ENCODE assay signal across 29 cellular contexts in genomic region chr1:41528726-41529605, GRCh38. TPM values are rescaled to one million over a fixed set of nuclear protein-coding genes. Genes with fewer than 3 reads are reported as not detected.
A peak's percentile ranks its signal among the peaks of the same experiment; 100 is the strongest.
DNase-seq lines count a peak whose midpoint lies in the region; ATAC-seq and TF ChIP-seq lines count a peak whose summit lies in the region.
"Had no signal": no experiment of that assay in that cellular context is flagged by ENCODE, and none has a peak within 500 bp of the region (broad histone marks: within the 10 kb centered on the region; RNA-seq: fewer than 3 reads in every experiment).

No MANE protein-coding gene starts in this region.

- H3K4me3 ChIP-seq in left ventricle myocardium inferior, result no peak overlapping the region
- no peak overlapping the region for H3K4me3 ChIP-seq in right atrium auricular region
- peak overlapping the region in 1 of 2 donors; percentile 5 for H3K4me3 ChIP-seq in neuronal stem cell (ENCODE audit: low read length in 2 of 2)
- H3K4me3 ChIP-seq in CD4-positive, alpha-beta memory T cell (ENCODE audit: low read length in 2 of 2), result no peak overlapping the region
- H3K4me3 ChIP-seq: ascending aorta; BLaER1 treated with 17β-estradiol and CSF1 and Interleukin-3, amounts not matched to agents 10 nM and 100 nM; cardiac muscle cell; heart left ventricle; psoas muscle had no signal

- H3K23ac ChIP-seq in neuronal stem cell (ENCODE audit: low read depth, low read length, poor library complexity), result peak overlapping the region; percentile 43

- H2BK120ac ChIP-seq in neuronal stem cell (ENCODE audit: low read depth, low read length), result no peak overlapping the region

- no peak overlapping the region for H3K14ac ChIP-seq in neuronal stem cell (ENCODE audit: low read length)

- H3K18ac ChIP-seq in neuronal stem cell (ENCODE audit: low read length), result no peak overlapping the region

- H3K27me3 Mint-ChIP-seq in effector memory CD8-positive, alpha-beta T cell, result no peaks in the 10 kb centered on the region
- H3K27me3 Mint-ChIP-seq in CD4-positive, alpha-beta memory T cell, result no peaks in the 10 kb centered on the region
- H3K27me3 Mint-ChIP-seq: activated CD4-positive, alpha-beta memory T cell treated with anti-CD3 and anti-CD28 coated beads, Interleukin-2, amount 10 ng/mL, durations not matched to agents 7 days and 5 days had no signal

- H3K27ac ChIP-seq in left ventricle myocardium inferior (replicated peaks) (no peak overlapping the region), right atrium auricular region (no peak overlapping the region), neuronal stem cell (replicated peaks; ENCODE audit: low read length) (no peak overlapping the region)
- no peak overlapping the region for H3K27ac ChIP-seq in CD4-positive, alpha-beta memory T cell (ENCODE audit: low read depth, low read length)
- H3K27ac ChIP-seq: ascending aorta; BLaER1 treated with 17β-estradiol and CSF1 and Interleukin-3, amounts not matched to agents 10 nM and 100 nM; cardiac muscle cell; foreskin keratinocyte; heart left ventricle; psoas muscle had no signal

- H3K36me3 ChIP-seq in left ventricle myocardium inferior (no peaks in the 10 kb centered on the region), right atrium auricular region (no peaks in the 10 kb centered on the region), neuronal stem cell (replicated peaks in 1 of 2; ENCODE audit: control insufficient read depth in 2 of 2, insufficient read depth in 2 of 2, low read length in 2 of 2) (no peaks in the 10 kb centered on the region)
- H3K36me3 ChIP-seq in CD4-positive, alpha-beta memory T cell (ENCODE audit: insufficient read depth, low read length), result no peaks in the 10 kb centered on the region
- H3K36me3 ChIP-seq: ascending aorta, cardiac muscle cell had no signal

- H3K4ac ChIP-seq in neuronal stem cell (ENCODE audit: low read length), result no peak overlapping the region

- 67% methylated on average over 6 of the region's 7 CpGs; no CpG with 5 or more reads in 1 of the 2 donors for WGBS in neuronal stem cell (ENCODE audit: extremely low coverage in 2 of 2, insufficient read length in 2 of 2, insufficient replicate concordance in 1 of 2), 2 donors

- H2AK5ac ChIP-seq in neuronal stem cell (ENCODE audit: low read depth, low read length), result no peak overlapping the region

- H3K9me3 ChIP-seq in left ventricle myocardium inferior (replicated peaks), result no peaks in the 10 kb centered on the region
- no peaks in the 10 kb centered on the region for H3K9me3 ChIP-seq in right atrium auricular region
- peaks cover 0 to 19% of the 10 kb centered on the region in 2 donors for H3K9me3 ChIP-seq in neuronal stem cell (replicated peaks in 1 of 2; ENCODE audit: control insufficient read depth in 2 of 2, insufficient read depth in 1 of 2, low read depth in 1 of 2, low read length in 2 of 2)
- no peaks in the 10 kb centered on the region for H3K9me3 ChIP-seq in CD4-positive, alpha-beta memory T cell (ENCODE audit: control insufficient read depth in 1 of 2, low read length in 2 of 2)
- H3K9me3 ChIP-seq: ascending aorta, Caco-2, heart left ventricle, psoas muscle had no signal

- CTCF ChIA-PET in CD4-positive, alpha-beta memory T cell (lab: Charles Lee; ENCODE audit: partially characterized antibody), result no interaction called here

- H2BK5ac ChIP-seq in neuronal stem cell (ENCODE audit: low read length), result no peak overlapping the region

- peaks cover 0 to 2% of the 10 kb centered on the region in 2 donors for H3K9me3 Mint-ChIP-seq in effector memory CD8-positive, alpha-beta T cell
- no peaks in the 10 kb centered on the region for H3K9me3 Mint-ChIP-seq in CD4-positive, alpha-beta memory T cell

- no peak overlapping the region for H2BK15ac ChIP-seq in neuronal stem cell (ENCODE audit: low read length)

- POLR2A ChIA-PET in CD4-positive, alpha-beta memory T cell (lab: Charles Lee; ENCODE audit: partially characterized antibody), result no interaction called here

- TF ChIP-seq CTCF in left ventricle myocardium inferior (IDR thresholded peaks at IDR 0.05; ENCODE audit: borderline replicate concordance) (no peak), right atrium auricular region (IDR thresholded peaks at IDR 0.05) (no peak)

- ATAC-seq in effector memory CD8-positive, alpha-beta T cell (replicated peaks), result no peak
- ATAC-seq: activated CD4-positive, CD25-positive, alpha-beta regulatory T cell treated with anti-CD3 and anti-CD28 coated beads, Interleukin-2, amount 50 U/mL, for 24 hours; esophagus mucosa; foreskin keratinocyte; heart left ventricle; psoas muscle had no signal

- peak; percentile 7 for DNase-seq in left ventricle myocardium inferior
- DNase-seq in right atrium auricular region (ENCODE audit: low spot score), result no peak
- DNase-seq in effector memory CD8-positive, alpha-beta T cell, result no peak
- DNase-seq in neuronal stem cell (ENCODE audit: low spot score), result no peak
- DNase-seq in OCI-M2 (lab: John Stamatoyannopoulos, UW; ENCODE audit: unreplicated experiment), result no peak
- no peak for DNase-seq in medulla oblongata (ENCODE audit: extremely low spot score)
- no peak for DNase-seq in CD4-positive, alpha-beta memory T cell
- DNase-seq: activated CD4-positive, alpha-beta memory T cell treated with anti-CD3 and anti-CD28 coated beads, Interleukin-2, amount 10 ng/mL, durations not matched to agents 7 days and 5 days; Caco-2; endodermal cell; foreskin keratinocyte; GOT3; mesendoderm; NCI-H1092 treated with DMSO at 0.1 percent for 48 hours; NCI-H2029 treated with DMSO at 0.1 percent for 48 hours; NCI-H226; NCI-H69; psoas muscle; stimulated activated CD8-positive, alpha-beta memory T cell treated with anti-CD3 and anti-CD28 coated beads, Interleukin-4, amount 100 ng/mL, for 48 hours; trophoblast cell had no signal

- peaks cover 4% of the 10 kb centered on the region for H3K4me1 ChIP-seq in left ventricle myocardium inferior
- H3K4me1 ChIP-seq in right atrium auricular region, result peaks cover 0 to 11% of the 10 kb centered on the region in 2 donors
- H3K4me1 ChIP-seq in neuronal stem cell (ENCODE audit: control insufficient read depth in 2 of 2, insufficient read depth in 1 of 2, low read depth in 1 of 2, low read length in 2 of 2), result peaks cover 0 to 1% of the 10 kb centered on the region in 2 donors
- no peaks in the 10 kb centered on the region for H3K4me1 ChIP-seq in CD4-positive, alpha-beta memory T cell (ENCODE audit: insufficient read depth, low read length)
- H3K4me1 ChIP-seq: ascending aorta, Caco-2, foreskin keratinocyte, heart left ventricle, psoas muscle had no signal

- peaks cover 7% of the 10 kb centered on the region for H3K79me1 ChIP-seq in neuronal stem cell (ENCODE audit: low read depth, low read length)

- no peak overlapping the region for H3K4me2 ChIP-seq in neuronal stem cell (ENCODE audit: insufficient read depth, low read length, poor library complexity, severe bottlenecking)
- H3K4me2 ChIP-seq: BLaER1 treated with 17β-estradiol and CSF1 and Interleukin-3, amounts not matched to agents 10 nM and 100 nM had no signal

- peak overlapping the region; percentile 60 for H3K9ac ChIP-seq in neuronal stem cell (ENCODE audit: low read depth, low read length, poor library complexity)
- H3K9ac ChIP-seq: BLaER1 treated with 17β-estradiol and CSF1 and Interleukin-3, amounts not matched to agents 10 nM and 100 nM had no signal

- H3K27me3 ChIP-seq in left ventricle myocardium inferior (ENCODE audit: low read depth) (no peaks in the 10 kb centered on the region), right atrium auricular region (no peaks in the 10 kb centered on the region), neuronal stem cell (ENCODE audit: control insufficient read depth in 3 of 3, insufficient read depth in 3 of 3, low read depth in 1 of 3, low read length in 3 of 3) (no peaks in the 10 kb centered on the region)
- no peaks in the 10 kb centered on the region for H3K27me3 ChIP-seq in CD4-positive, alpha-beta memory T cell (ENCODE audit: insufficient read depth, low read length)
- H3K27me3 ChIP-seq: ascending aorta; BLaER1 treated with 17β-estradiol and CSF1 and Interleukin-3, amounts not matched to agents 10 nM and 100 nM; cardiac muscle cell; heart left ventricle had no signal

- intact Hi-C loops in left ventricle myocardium inferior (cut with micrococcal nuclease), result no loop called here
- intact Hi-C loops in CD4-positive, alpha-beta memory T cell (cut with micrococcal nuclease), result no loop called here

- no peak overlapping the region for H2AFZ ChIP-seq in neuronal stem cell (ENCODE audit: low read length)

- H3K27ac Mint-ChIP-seq in effector memory CD8-positive, alpha-beta T cell, result peak overlapping the region; percentile 57 to 76
- H3K27ac Mint-ChIP-seq in CD4-positive, alpha-beta memory T cell, result peak overlapping the region in 2 of 7 donors; percentile 36 to 78
- H3K27ac Mint-ChIP-seq: endodermal cell had no signal

- no peak overlapping the region for H4K91ac ChIP-seq in neuronal stem cell (ENCODE audit: low read depth, low read length, poor library complexity)

- H3K4me3 Mint-ChIP-seq in effector memory CD8-positive, alpha-beta T cell, result no peak overlapping the region
- no peak overlapping the region for H3K4me3 Mint-ChIP-seq in CD4-positive, alpha-beta memory T cell
- H3K4me3 Mint-ChIP-seq: activated CD4-positive, alpha-beta memory T cell treated with anti-CD3 and anti-CD28 coated beads, Interleukin-2, amount 10 ng/mL, durations not matched to agents 7 days and 5 days; endodermal cell had no signal

- peaks cover 6 to 35% of the 10 kb centered on the region in 2 donors for H3K4me1 Mint-ChIP-seq in effector memory CD8-positive, alpha-beta T cell (ENCODE audit: low read depth in 2 of 2)
- H3K4me1 Mint-ChIP-seq in CD4-positive, alpha-beta memory T cell, result peaks cover 0 to 11% (median 2%) of the 10 kb centered on the region in 4 donors
- H3K4me1 Mint-ChIP-seq: activated CD4-positive, alpha-beta memory T cell treated with anti-CD3 and anti-CD28 coated beads, Interleukin-2, amount 10 ng/mL, durations not matched to agents 7 days and 5 days; endodermal cell had no signal

- no peak overlapping the region for H2BK12ac ChIP-seq in neuronal stem cell (ENCODE audit: low read length)

- H4K8ac ChIP-seq in neuronal stem cell (ENCODE audit: low read depth, low read length), result no peak overlapping the region

- peaks cover 6% of the 10 kb centered on the region for H3K36me3 Mint-ChIP-seq in effector memory CD8-positive, alpha-beta T cell (ENCODE audit: insufficient read depth)
- peaks cover 5 to 10% of the 10 kb centered on the region in 2 donors for H3K36me3 Mint-ChIP-seq in CD4-positive, alpha-beta memory T cell

RNA-seq across cellular contexts. Expression of gene EDN2, which starts 44.5 kb away (rescaled TPM):
- total RNA-seq in left ventricle myocardium inferior (0.47 TPM), right atrium auricular region (under 1 TPM in 1 of 2 donors, not detected in 1; 0.78 TPM)
- polyA plus RNA-seq in neuronal stem cell (2013, experiment 1 of 2), result 0.04 TPM
- polyA plus RNA-seq in neuronal stem cell (2013, experiment 2 of 2), result not detected
- not detected for total RNA-seq in CD4-positive, alpha-beta memory T cell
- polyA plus RNA-seq in CD4-positive, alpha-beta memory T cell, result not detected
- total RNA-seq: activated CD4-positive, alpha-beta memory T cell treated with anti-CD3 and anti-CD28 coated beads, Interleukin-2, amount 10 ng/mL, durations not matched to agents 7 days and 5 days; ascending aorta; Caco-2; endodermal cell; myocyte; psoas muscle; skeletal muscle tissue; T-helper 1 cell treated with Interleukin-12 subunit alpha and Interleukin-12 subunit beta and Interleukin-4 antibody, amounts not matched to agents 30 ng/mL and 1 ng/mL, for 36 hours had no signal
